ENCODE assay signal across 9 cellular contexts in genomic region chr2:47065771-47066380, GRCh38.
DNase-seq lines count a peak whose midpoint lies in the region; ATAC-seq lines count a peak whose summit lies in the region.
"Had no signal": no experiment of that assay in that cellular context is flagged by ENCODE, and none has a peak within 500 bp of the region (broad histone marks: within the 10 kb centered on the region; RNA-seq: fewer than 3 reads in every experiment).

No MANE protein-coding gene starts in this region.

- peak overlapping the region; percentile 26 for H3K27ac Mint-ChIP-seq in stimulated activated effector memory CD8-positive, alpha-beta T cell treated with anti-CD3 and anti-CD28 coated beads, Interleukin-12 subunit alpha, Interleukin-12 subunit beta, amount 100 ng/mL, for 72 hours

- H3K27me3 Mint-ChIP-seq in activated T-cell treated with anti-CD3 and anti-CD28 coated beads, Interleukin-2, amount 50 U/mL, for 4 hours (ENCODE audit: low read depth) = no peaks in the 10 kb centered on the region

- peak; percentile 5 for ATAC-seq in left ventricle myocardium superior
- ATAC-seq in stimulated activated effector memory CD8-positive, alpha-beta T cell treated with anti-CD3 and anti-CD28 coated beads, Interleukin-12 subunit alpha, Interleukin-12 subunit beta, amount 100 ng/mL, for 72 hours = no peak
- no peak for ATAC-seq in GM18870 (IDR thresholded peaks at IDR 0.05; ENCODE audit: unreplicated experiment)
- ATAC-seq in HG02642 (IDR thresholded peaks at IDR 0.05; ENCODE audit: poor library complexity, unreplicated experiment) = no peak
- no peak for ATAC-seq in activated T-cell treated with anti-CD3 and anti-CD28 coated beads, Interleukin-2, amount 50 U/mL, for 4 hours

- intact Hi-C loops in left ventricle myocardium superior (cut with micrococcal nuclease) = no loop called here

- H3K4me3 Mint-ChIP-seq in stimulated activated effector memory CD8-positive, alpha-beta T cell treated with anti-CD3 and anti-CD28 coated beads, Interleukin-12 subunit alpha, Interleukin-12 subunit beta, amount 100 ng/mL, for 72 hours = no peak overlapping the region
- no peak overlapping the region for H3K4me3 Mint-ChIP-seq in activated T-cell treated with anti-CD3 and anti-CD28 coated beads, Interleukin-2, amount 50 U/mL, for 4 hours

- no peaks in the 10 kb centered on the region for H3K9me3 Mint-ChIP-seq in stimulated activated effector memory CD8-positive, alpha-beta T cell treated with anti-CD3 and anti-CD28 coated beads, Interleukin-12 subunit alpha, Interleukin-12 subunit beta, amount 100 ng/mL, for 72 hours
- no peaks in the 10 kb centered on the region for H3K9me3 Mint-ChIP-seq in activated T-cell treated with anti-CD3 and anti-CD28 coated beads, Interleukin-2, amount 50 U/mL, for 4 hours

- DNase-seq in GM03348 (ENCODE audit: low spot score) (peak; percentile 87), amniotic epithelial cell (ENCODE audit: low read depth) (peak; percentile 82), left ventricle myocardium superior (peak; percentile 19), NCI-H774 (lab: John Stamatoyannopoulos, UW) (no peak)
- no peak for DNase-seq in stimulated activated effector memory CD8-positive, alpha-beta T cell treated with anti-CD3 and anti-CD28 coated beads, Interleukin-12 subunit alpha, Interleukin-12 subunit beta, amount 100 ng/mL, for 72 hours (ENCODE audit: low spot score in 2 of 2)
- DNase-seq in activated T-cell treated with anti-CD3 and anti-CD28 coated beads, Interleukin-2, amount 50 U/mL, for 4 hours = no peak
- DNase-seq: effector CD8-positive, alpha-beta T cell had no signal

- peaks cover 38% of the 10 kb centered on the region for H3K36me3 Mint-ChIP-seq in stimulated activated effector memory CD8-positive, alpha-beta T cell treated with anti-CD3 and anti-CD28 coated beads, Interleukin-12 subunit alpha, Interleukin-12 subunit beta, amount 100 ng/mL, for 72 hours
- H3K36me3 Mint-ChIP-seq in activated T-cell treated with anti-CD3 and anti-CD28 coated beads, Interleukin-2, amount 50 U/mL, for 4 hours (ENCODE audit: insufficient read depth) = peaks cover 15% of the 10 kb centered on the region

- H3K4me1 Mint-ChIP-seq in stimulated activated effector memory CD8-positive, alpha-beta T cell treated with anti-CD3 and anti-CD28 coated beads, Interleukin-12 subunit alpha, Interleukin-12 subunit beta, amount 100 ng/mL, for 72 hours = peaks cover 37% of the 10 kb centered on the region
- H3K4me1 Mint-ChIP-seq in activated T-cell treated with anti-CD3 and anti-CD28 coated beads, Interleukin-2, amount 50 U/mL, for 4 hours (ENCODE audit: low read depth) = peaks cover 39% of the 10 kb centered on the region

Comparison
In these comparisons a context has a peak if more than half of its experiments do, and no peak if none do; other contexts are left out.
1. DNase-seq: peak in GM03348 (single experiment), amniotic epithelial cell (single experiment) and left ventricle myocardium superior (single experiment); none in stimulated activated effector memory CD8-positive, alpha-beta T cell treated with anti-CD3 and anti-CD28 coated beads, Interleukin-12 subunit alpha, Interleukin-12 subunit beta, amount 100 ng/mL, for 72 hours (0 of 2), NCI-H774 (single experiment) and activated T-cell treated with anti-CD3 and anti-CD28 coated beads, Interleukin-2, amount 50 U/mL, for 4 hours (single experiment).